22 cellular contexts compared by ENCODE assay signal in the genomic region with DNA sequence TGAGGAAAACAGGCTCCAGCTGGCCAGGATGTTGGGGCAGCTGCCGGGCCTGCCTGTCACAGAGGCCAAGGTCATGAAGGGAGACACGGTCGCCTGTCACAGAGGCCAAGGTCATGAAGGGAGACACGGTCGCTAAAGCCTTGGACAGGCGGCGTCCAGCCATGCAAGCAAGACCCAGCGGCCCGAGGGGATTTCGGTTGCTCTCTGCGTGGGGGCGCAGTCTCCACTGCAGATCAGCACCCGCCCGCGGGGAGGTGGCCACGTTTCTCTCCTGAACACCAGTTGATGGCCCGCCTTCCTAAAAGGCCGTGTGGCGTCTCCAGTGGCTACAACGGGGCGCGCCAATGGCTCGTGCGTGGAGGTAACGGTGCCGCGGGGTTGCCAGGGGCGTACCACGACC.
"Had no signal": no experiment of that assay in that cellular context is flagged by ENCODE, and none has a peak within 500 bp of the region (broad histone marks: within the 10 kb centered on the region; RNA-seq: fewer than 3 reads in every experiment).

No MANE protein-coding gene starts in this region.

- H3K27ac Mint-ChIP-seq: immature natural killer cell had no signal

- H2AFZ ChIP-seq: hepatocyte had no signal

- H3K4me1 ChIP-seq: esophagus muscularis mucosa, foreskin keratinocyte, gastroesophageal sphincter, left lung, lower lobe of right lung had no signal

- DNase-seq: dermis blood vessel endothelial cell; dorsolateral prefrontal cortex; effector CD4-positive, alpha-beta T cell; effector memory CD4-positive, alpha-beta T cell; foreskin keratinocyte; hypothalamus; immature natural killer cell; islet precursor cell; left cardiac atrium; left ventricle myocardium superior; lower lobe of right lung; mesenchymal stem cell; midbrain had no signal

- H3K9me3 ChIP-seq: esophagus muscularis mucosa, gastroesophageal sphincter, heart left ventricle, left lung, lower lobe of right lung had no signal

- H3K79me2 ChIP-seq: hepatocyte had no signal

- H3K4me3 Mint-ChIP-seq: immature natural killer cell had no signal

- FAIRE-seq: colon, endothelial cell of umbilical vein, frontal cortex had no signal

- H3K4me2 ChIP-seq: hepatocyte had no signal

- H3K4me1 Mint-ChIP-seq: immature natural killer cell had no signal

- ATAC-seq: foreskin keratinocyte, gastroesophageal sphincter, heart left ventricle, left cardiac atrium, left lung, left ventricle myocardium superior, lower lobe of right lung had no signal

- H3K36me3 ChIP-seq: esophagus muscularis mucosa, gastroesophageal sphincter, heart left ventricle, left lung, lower lobe of right lung had no signal

- H3K27me3 ChIP-seq: dorsolateral prefrontal cortex, esophagus muscularis mucosa, gastroesophageal sphincter, heart left ventricle, left lung had no signal

- H3K4me3 ChIP-seq: coronary artery, dorsolateral prefrontal cortex, esophagus muscularis mucosa, gastroesophageal sphincter, heart left ventricle, hepatocyte, left lung, lower lobe of right lung had no signal

- H3K27ac ChIP-seq: coronary artery, dorsolateral prefrontal cortex, esophagus muscularis mucosa, foreskin keratinocyte, gastroesophageal sphincter, heart left ventricle, hepatocyte, left lung, lower lobe of right lung had no signal
